In genomic region chr3:30472090-30472489, GRCh38 we compare ENCODE assay signal across 33 cellular contexts.
"Had no signal": no experiment of that assay in that cellular context is flagged by ENCODE, and none has a peak within 500 bp of the region (broad histone marks: within the 10 kb centered on the region; RNA-seq: fewer than 3 reads in every experiment).

No MANE protein-coding gene starts in this region.

- H3K27me3 ChIP-seq: cardiac muscle cell, Peyer's patch, SJCRH30 had no signal

- H3K36me3 ChIP-seq: cardiac muscle cell, Peyer's patch, SJCRH30, WERI-Rb-1 had no signal

- H3K4me3 ChIP-seq: cardiac muscle cell, Peyer's patch, SJCRH30, SK-N-MC had no signal

- H3K27ac Mint-ChIP-seq: activated CD4-positive, alpha-beta T cell treated with anti-CD3 and anti-CD28 coated beads, Interleukin-2, amount 10 ng/mL, durations not matched to agents 7 days and 5 days; activated CD8-positive, alpha-beta T cell treated with anti-CD3 and anti-CD28 coated beads, Interleukin-2, amount 10 ng/mL, durations not matched to agents 7 days and 5 days; activated naive CD4-positive, alpha-beta T cell treated with anti-CD3 and anti-CD28 coated beads for 36 hours; activated naive CD4-positive, alpha-beta T cell treated with anti-CD3 and anti-CD28 coated beads, Interleukin-2, amount 50 U/mL, for 72 hours; activated T-helper 1 cell treated with anti-CD3 and anti-CD28 coated beads, Interleukin-12 subunit alpha, Interleukin-12 subunit beta, Interleukin-2, Interleukin-4 antibody, amounts not matched to agents 30 ng/mL and 10 ng/mL and 1 ng/mL, durations not matched to agents 14 hours and 24 hours and 36 hours had no signal

- DNase-seq: activated CD4-positive, alpha-beta T cell treated with anti-CD3 and anti-CD28 coated beads, Interleukin-2, amount 10 ng/mL, durations not matched to agents 7 days and 5 days; activated CD4-positive, alpha-beta T cell treated with anti-CD3 and anti-CD28 coated beads, Interleukin-2, amount 50 U/mL, for 48 hours; activated CD4-positive, CD25-positive, alpha-beta regulatory T cell; activated CD8-positive, alpha-beta T cell treated with anti-CD3 and anti-CD28 coated beads, Interleukin-2, amount 10 ng/mL, durations not matched to agents 7 days and 5 days; activated gamma-delta T cell treated with Interleukin-2 at 50 U/mL for 16 hours; activated naive CD4-positive, alpha-beta T cell treated with anti-CD3 and anti-CD28 coated beads for 36 hours; activated T-cell treated with anti-CD3 and anti-CD28 coated beads for 4 hours; activated T-cell treated with anti-CD3 and anti-CD28 coated beads, Interleukin-2, amount 50 U/mL, for 4 hours; anterior cingulate cortex; Kasumi-1; KG1; MM.1S; NCI-H1092 treated with DMSO at 0.1 percent for 48 hours; NCI-H1417; NCI-H146; NCI-H187; NCI-H2029 treated with DMSO at 0.1 percent for 48 hours; NCI-H2107; NCI-H2171; NCI-H510A; NCI-H526; NCI-H748 treated with DMSO at 0.1 percent for 48 hours; NK-92 treated with Interleukin-12 subunit alpha and Interleukin-12 subunit beta, amount 100 ng/mL, for 24 hours; PC-3; Peyer's patch; RPMI8226; SJCRH30; T1000; WERI-Rb-1 had no signal

- H3K27ac ChIP-seq: cardiac muscle cell, Peyer's patch, SJCRH30, SK-N-MC, WERI-Rb-1 had no signal

- H3K9me3 ChIP-seq: Peyer's patch, SJCRH30 had no signal

- ATAC-seq: activated CD8-positive, alpha-beta T cell treated with anti-CD3 and anti-CD28 coated beads, Interleukin-2, amount 10 ng/mL, durations not matched to agents 7 days and 5 days; activated naive CD4-positive, alpha-beta T cell treated with anti-CD3 and anti-CD28 coated beads, Interleukin-2, amount 50 U/mL, for 72 hours; activated T-cell treated with anti-CD3 and anti-CD28 coated beads, Interleukin-2, amount 50 U/mL, for 4 hours; PC-3 had no signal

- H3K4me3 Mint-ChIP-seq: activated CD4-positive, alpha-beta T cell treated with anti-CD3 and anti-CD28 coated beads, Interleukin-2, amount 10 ng/mL, durations not matched to agents 7 days and 5 days; activated CD8-positive, alpha-beta T cell treated with anti-CD3 and anti-CD28 coated beads, Interleukin-2, amount 10 ng/mL, durations not matched to agents 7 days and 5 days; activated naive CD4-positive, alpha-beta T cell treated with anti-CD3 and anti-CD28 coated beads for 36 hours; activated T-cell treated with anti-CD3 and anti-CD28 coated beads, Interleukin-2, amount 50 U/mL, for 4 hours; activated T-helper 1 cell treated with anti-CD3 and anti-CD28 coated beads, Interleukin-12 subunit alpha, Interleukin-12 subunit beta, Interleukin-2, Interleukin-4 antibody, amounts not matched to agents 30 ng/mL and 10 ng/mL and 1 ng/mL, durations not matched to agents 14 hours and 24 hours and 36 hours had no signal

- H3K4me1 ChIP-seq: SJCRH30 had no signal

- H3K27me3 Mint-ChIP-seq: activated CD4-positive, alpha-beta T cell treated with anti-CD3 and anti-CD28 coated beads, Interleukin-2, amount 10 ng/mL, durations not matched to agents 7 days and 5 days had no signal

- H3K9me3 Mint-ChIP-seq: activated naive CD4-positive, alpha-beta T cell treated with anti-CD3 and anti-CD28 coated beads for 36 hours; activated T-cell treated with anti-CD3 and anti-CD28 coated beads, Interleukin-2, amount 50 U/mL, for 4 hours; activated T-helper 1 cell treated with anti-CD3 and anti-CD28 coated beads, Interleukin-12 subunit alpha, Interleukin-12 subunit beta, Interleukin-2, Interleukin-4 antibody, amounts not matched to agents 30 ng/mL and 10 ng/mL and 1 ng/mL, durations not matched to agents 14 hours and 24 hours and 36 hours had no signal
